In the genomic region with DNA sequence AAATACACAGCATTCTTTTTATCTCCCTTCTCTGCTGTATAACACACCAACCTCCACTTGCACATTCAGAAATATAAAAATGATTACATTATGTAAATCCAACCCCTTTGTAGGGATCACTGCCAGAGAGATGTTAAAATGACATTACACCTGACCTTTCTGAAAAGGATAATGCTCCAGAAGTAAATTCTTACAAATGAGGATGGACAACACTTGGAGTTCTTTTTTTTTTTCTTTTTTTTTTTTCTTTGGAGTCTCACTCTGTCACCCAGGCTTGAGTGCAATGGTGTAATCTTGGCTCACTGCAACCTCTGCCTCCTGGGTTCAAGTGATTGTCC, we compare ENCODE assay signal across 19 cellular contexts.
"Had no signal": no experiment of that assay in that cellular context is flagged by ENCODE, and none has a peak within 500 bp of the region (broad histone marks: within the 10 kb centered on the region; RNA-seq: fewer than 3 reads in every experiment).

No MANE protein-coding gene starts in this region.

- FAIRE-seq: frontal cortex, urothelium cell line had no signal

- H3K36me3 Mint-ChIP-seq: activated naive CD8-positive, alpha-beta T cell; brain; natural killer cell treated with Interleukin-12 subunit alpha and Interleukin-12 subunit beta and Interleukin-15 and Interleukin-18, amount 100 ng/mL, for 72 hours had no signal

- ATAC-seq: activated CD8-positive, alpha-beta T cell treated with anti-CD3 and anti-CD28 coated beads, Interleukin-2, amount 10 ng/mL, durations not matched to agents 7 days and 5 days; activated T-cell treated with anti-CD3 and anti-CD28 coated beads, Interleukin-2, amount 50 U/mL, for 72 hours; effector memory CD8-positive, alpha-beta T cell; natural killer cell treated with Interleukin-12 subunit alpha and Interleukin-12 subunit beta and Interleukin-15 and Interleukin-18, amount 100 ng/mL, for 72 hours had no signal

- H3K27ac Mint-ChIP-seq: activated B cell treated with CpG ODN at 0.5 μM for 24 hours; activated CD8-positive, alpha-beta T cell treated with anti-CD3 and anti-CD28 coated beads, Interleukin-2, amount 10 ng/mL, durations not matched to agents 7 days and 5 days; activated T-cell treated with anti-CD3 and anti-CD28 coated beads, Interleukin-2, amount 50 U/mL, for 72 hours; effector memory CD8-positive, alpha-beta T cell; natural killer cell treated with Interleukin-12 subunit alpha and Interleukin-12 subunit beta and Interleukin-15 and Interleukin-18, amount 100 ng/mL, for 72 hours had no signal

- H3K27me3 Mint-ChIP-seq: activated B cell treated with CpG ODN at 0.5 μM for 24 hours; brain; effector memory CD8-positive, alpha-beta T cell; stimulated activated naive CD8-positive, alpha-beta T cell treated with anti-CD3 and anti-CD28 coated beads, Interleukin-15, Interleukin-2, amounts not matched to agents 100 ng/mL and 50 ng/mL, for 24 hours had no signal

- DNase-seq: activated B cell treated with CpG ODN at 0.5 μM for 24 hours; activated CD4-positive, alpha-beta T cell treated with anti-CD3 and anti-CD28 coated beads for 48 hours; activated CD8-positive, alpha-beta memory T cell treated with anti-CD3 and anti-CD28 coated beads, Interleukin-2, amount 50 U/mL, for 4 hours; activated CD8-positive, alpha-beta T cell treated with anti-CD3 and anti-CD28 coated beads, Interleukin-2, amount 10 ng/mL, durations not matched to agents 7 days and 5 days; activated gamma-delta T cell treated with Interleukin-2 at 50 U/mL for 16 hours; activated T-cell treated with anti-CD3 and anti-CD28 coated beads, Interleukin-2, amount 50 U/mL, for 72 hours; amniotic stem cell; dermis blood vessel endothelial cell; effector memory CD8-positive, alpha-beta T cell; mesenchymal stem cell; nucleus accumbens; posterior cingulate gyrus had no signal

- H3K9me3 Mint-ChIP-seq: activated B cell treated with CpG ODN at 0.5 μM for 24 hours; activated T-cell treated with anti-CD3 and anti-CD28 coated beads, Interleukin-2, amount 50 U/mL, for 72 hours; brain; effector memory CD8-positive, alpha-beta T cell; natural killer cell treated with Interleukin-12 subunit alpha and Interleukin-12 subunit beta and Interleukin-15 and Interleukin-18, amount 100 ng/mL, for 72 hours; stimulated activated naive CD8-positive, alpha-beta T cell treated with anti-CD3 and anti-CD28 coated beads, Interleukin-15, Interleukin-2, amounts not matched to agents 100 ng/mL and 50 ng/mL, for 24 hours had no signal

- H3K27ac ChIP-seq: epithelial cell of prostate had no signal

- H3K4me3 Mint-ChIP-seq: activated B cell treated with CpG ODN at 0.5 μM for 24 hours; activated CD8-positive, alpha-beta T cell treated with anti-CD3 and anti-CD28 coated beads, Interleukin-2, amount 10 ng/mL, durations not matched to agents 7 days and 5 days; activated naive CD8-positive, alpha-beta T cell; activated T-cell treated with anti-CD3 and anti-CD28 coated beads, Interleukin-2, amount 50 U/mL, for 72 hours; brain; effector memory CD8-positive, alpha-beta T cell; natural killer cell treated with Interleukin-12 subunit alpha and Interleukin-12 subunit beta and Interleukin-15 and Interleukin-18, amount 100 ng/mL, for 72 hours; stimulated activated naive CD8-positive, alpha-beta T cell treated with anti-CD3 and anti-CD28 coated beads, Interleukin-15, Interleukin-2, amounts not matched to agents 100 ng/mL and 50 ng/mL, for 24 hours had no signal
